In genomic region chr17:18191071-18191667, GRCh38 we compare ENCODE assay signal across 9 cellular contexts. TPM values are rescaled to one million over a fixed set of nuclear protein-coding genes. Genes with fewer than 3 reads are reported as not detected.
DNase-seq lines count a peak whose midpoint lies in the region; ATAC-seq and TF ChIP-seq lines count a peak whose summit lies in the region.
"Had no signal": no experiment of that assay in that cellular context is flagged by ENCODE, and none has a peak within 500 bp of the region (broad histone marks: within the 10 kb centered on the region; RNA-seq: fewer than 3 reads in every experiment).

No MANE protein-coding gene starts in this region.

- H3K27me3 ChIP-seq in BLaER1 treated with 17β-estradiol and CSF1 and Interleukin-3, amounts not matched to agents 10 nM and 100 nM = no peaks in the 10 kb centered on the region

- H3K9me3 Mint-ChIP-seq in glutamatergic neuron (ENCODE audit: unreplicated experiment) (peaks cover 2% of the 10 kb centered on the region), osteocyte (ENCODE audit: unreplicated experiment) (no peaks in the 10 kb centered on the region)
- H3K9me3 Mint-ChIP-seq: IgD-negative memory B cell had no signal

- H3K4me3 ChIP-seq in BLaER1 treated with 17β-estradiol and CSF1 and Interleukin-3, amounts not matched to agents 10 nM and 100 nM = no peak overlapping the region

- peaks cover 20% of the 10 kb centered on the region for H3K4me1 Mint-ChIP-seq in glutamatergic neuron (ENCODE audit: low read depth, unreplicated experiment)
- H3K4me1 Mint-ChIP-seq in osteocyte (ENCODE audit: unreplicated experiment) = peaks cover 57% of the 10 kb centered on the region

- H3K36me3 Mint-ChIP-seq in glutamatergic neuron (ENCODE audit: unreplicated experiment) (no peaks in the 10 kb centered on the region), osteocyte (ENCODE audit: unreplicated experiment) (peaks cover 37% of the 10 kb centered on the region)

- H4K20me1 ChIP-seq in BLaER1 treated with 17β-estradiol and CSF1 and Interleukin-3, amounts not matched to agents 10 nM and 100 nM = peaks cover 95 to 100% (median 98%) of the 10 kb centered on the region in 11 experiments

- no peaks in the 10 kb centered on the region for H3K9me3 ChIP-seq in BLaER1 treated with 17β-estradiol and CSF1 and Interleukin-3, amounts not matched to agents 10 nM and 100 nM (replicated peaks in 1 of 11)

- ATAC-seq in GM19328 (IDR thresholded peaks at IDR 0.05; ENCODE audit: unreplicated experiment) = no peak

- TF ChIP-seq CTCF in VCaP (conservative IDR thresholded peaks at IDR 0.05) (no peak), glutamatergic neuron (IDR thresholded peaks at IDR 0.05; ENCODE audit: partially characterized antibody, unreplicated experiment) (no peak), osteocyte (IDR thresholded peaks at IDR 0.05) (no peak), GM10266 (IDR thresholded peaks at IDR 0.05; ENCODE audit: control insufficient read depth, insufficient read depth, low read depth, missing control alignments) (no peak)

- H3K27me3 Mint-ChIP-seq in glutamatergic neuron (ENCODE audit: unreplicated experiment) (no peaks in the 10 kb centered on the region), osteocyte (ENCODE audit: unreplicated experiment) (no peaks in the 10 kb centered on the region)
- H3K27me3 Mint-ChIP-seq: IgD-negative memory B cell had no signal

- H3K27ac Mint-ChIP-seq in glutamatergic neuron (ENCODE audit: unreplicated experiment) (peak overlapping the region; percentile 39), osteocyte (ENCODE audit: unreplicated experiment) (peak overlapping the region; percentile 50)

- H3K4me1 ChIP-seq in BLaER1 treated with 17β-estradiol and CSF1 and Interleukin-3, amounts not matched to agents 10 nM and 100 nM = peaks cover 38 to 61% (median 55%) of the 10 kb centered on the region in 10 experiments

- peak overlapping the region in 3 of 11 experiments; percentile 2 to 35 (median 7); a peak in 3 of 22 replicates for H3K9ac ChIP-seq in BLaER1 treated with 17β-estradiol and CSF1 and Interleukin-3, amounts not matched to agents 10 nM and 100 nM

- DNase-seq in glutamatergic neuron (no peak), osteocyte (ENCODE audit: extremely low spot score, unreplicated experiment) (no peak), GM10266 (ENCODE audit: extremely low spot score) (no peak), LoVo (ENCODE audit: low spot score) (no peak), NCI-H446 treated with DMSO at 0.1 percent for 48 hours (lab: John Stamatoyannopoulos, UW) (no peak)

- no peak overlapping the region; a peak in 1 of 22 replicates for H3K27ac ChIP-seq in BLaER1 treated with 17β-estradiol and CSF1 and Interleukin-3, amounts not matched to agents 10 nM and 100 nM
- peak overlapping the region; percentile 31 for H3K27ac ChIP-seq in VCaP

- no peak overlapping the region for H3K4me3 Mint-ChIP-seq in glutamatergic neuron (ENCODE audit: unreplicated experiment)
- peak overlapping the region; percentile 33 for H3K4me3 Mint-ChIP-seq in osteocyte (ENCODE audit: unreplicated experiment)

- H3K36me3 ChIP-seq in BLaER1 treated with 17β-estradiol and CSF1 and Interleukin-3, amounts not matched to agents 10 nM and 100 nM = peaks cover 61 to 97% (median 91%) of the 10 kb centered on the region in 11 experiments

- H3K4me2 ChIP-seq in BLaER1 treated with 17β-estradiol and CSF1 and Interleukin-3, amounts not matched to agents 10 nM and 100 nM = peak overlapping the region; percentile 18 to 100 (median 49); a peak in 16 of 22 replicates

RNA-seq across cellular contexts. Expression of gene ALKBH5, which starts 7.5 kb away (rescaled TPM):
- 62.7 TPM for total RNA-seq in glutamatergic neuron (ENCODE audit: unreplicated experiment)
- 89.4 and 95.9 TPM in 2 replicates for total RNA-seq in osteocyte

RNA-seq across cellular contexts. Expression of gene LLGL1, which starts 34.3 kb away (rescaled TPM):
- total RNA-seq in glutamatergic neuron (ENCODE audit: unreplicated experiment) (84.6 TPM), osteocyte (43.7 and 45.0 TPM in 2 replicates)
